In the genomic region with DNA sequence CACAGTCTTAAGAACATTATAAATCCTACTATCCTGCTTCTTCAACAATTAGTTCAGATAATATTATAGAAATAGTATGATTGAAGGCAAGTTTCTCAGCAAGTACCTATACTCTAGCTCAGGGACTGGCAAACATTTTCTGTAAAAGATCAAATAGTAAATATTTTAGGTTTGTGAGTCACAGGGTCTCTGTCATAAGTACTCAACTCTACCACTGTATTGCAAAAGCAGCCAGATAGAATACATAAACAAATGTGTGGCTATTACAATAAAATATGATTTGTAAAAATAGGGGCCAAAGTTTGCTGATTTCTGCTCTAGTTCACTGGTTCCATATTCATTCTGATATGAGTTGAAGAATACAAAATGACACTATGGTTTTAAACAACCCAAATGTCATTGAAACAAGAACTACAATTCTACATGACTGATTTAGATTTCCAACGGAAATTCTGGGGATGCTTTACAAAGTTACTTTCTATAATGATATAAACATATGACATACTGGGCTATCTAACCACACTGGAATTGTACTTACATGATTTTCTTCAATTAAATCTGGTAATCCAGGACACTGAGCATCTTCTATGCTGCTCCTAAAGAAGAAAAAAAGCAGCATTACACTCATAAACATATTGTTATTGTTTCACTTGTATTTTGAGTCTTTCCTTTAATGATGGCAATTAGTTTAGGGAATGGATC, we compare ENCODE assay signal across 20 cellular contexts.
"Had no signal": no experiment of that assay in that cellular context is flagged by ENCODE, and none has a peak within 500 bp of the region (broad histone marks: within the 10 kb centered on the region; RNA-seq: fewer than 3 reads in every experiment).

No MANE protein-coding gene starts in this region.

- DNase-seq: activated CD4-positive, alpha-beta memory T cell treated with anti-CD3 and anti-CD28 coated beads for 36 hours; activated CD8-positive, alpha-beta memory T cell treated with anti-CD3 and anti-CD28 coated beads, Interleukin-2, amount 50 U/mL, for 4 hours; activated T-cell treated with anti-CD3 and anti-CD28 coated beads, Interleukin-2, amount 50 U/mL, for 72 hours; central memory CD4-positive, alpha-beta T cell; cortex of kidney; effector memory CD4-positive, alpha-beta T cell; foreskin melanocyte; heart left ventricle; islet precursor cell; mammary epithelial cell; mucosa of descending colon; natural killer cell; right lobe of liver; stimulated activated naive CD8-positive, alpha-beta T cell treated with anti-CD3 and anti-CD28 coated beads, Interleukin-15, amount 100 ng/mL, for 72 hours; T-helper 9 cell; testis; upper lobe of right lung had no signal

- H3K27ac Mint-ChIP-seq: activated CD4-positive, alpha-beta memory T cell treated with anti-CD3 and anti-CD28 coated beads for 36 hours; activated T-cell treated with anti-CD3 and anti-CD28 coated beads, Interleukin-2, amount 50 U/mL, for 72 hours; natural killer cell; stimulated activated naive CD8-positive, alpha-beta T cell treated with anti-CD3 and anti-CD28 coated beads, Interleukin-15, amount 100 ng/mL, for 72 hours had no signal

- H3K27me3 Mint-ChIP-seq: activated CD4-positive, alpha-beta memory T cell treated with anti-CD3 and anti-CD28 coated beads for 36 hours; stimulated activated naive CD8-positive, alpha-beta T cell treated with anti-CD3 and anti-CD28 coated beads, Interleukin-15, amount 100 ng/mL, for 72 hours had no signal

- ATAC-seq: activated T-cell treated with anti-CD3 and anti-CD28 coated beads, Interleukin-2, amount 50 U/mL, for 72 hours; heart left ventricle; left lobe of liver; mucosa of descending colon; natural killer cell; right lobe of liver; stimulated activated naive CD8-positive, alpha-beta T cell treated with anti-CD3 and anti-CD28 coated beads, Interleukin-15, amount 100 ng/mL, for 72 hours; upper lobe of right lung had no signal

- H3K27me3 ChIP-seq: heart left ventricle, right lobe of liver, testis, upper lobe of right lung had no signal

- H3K36me3 ChIP-seq: prostate gland, right lobe of liver, upper lobe of right lung had no signal

- H3K9me3 Mint-ChIP-seq: activated CD4-positive, alpha-beta memory T cell treated with anti-CD3 and anti-CD28 coated beads for 36 hours; activated T-cell treated with anti-CD3 and anti-CD28 coated beads, Interleukin-2, amount 50 U/mL, for 72 hours; natural killer cell; stimulated activated naive CD8-positive, alpha-beta T cell treated with anti-CD3 and anti-CD28 coated beads, Interleukin-15, amount 100 ng/mL, for 72 hours had no signal

- H3K4me1 ChIP-seq: prostate gland, right lobe of liver, testis, upper lobe of right lung had no signal

- H3K9me3 ChIP-seq: heart left ventricle, mucosa of descending colon, prostate gland, right lobe of liver, testis, upper lobe of right lung had no signal

- H3K4me1 Mint-ChIP-seq: natural killer cell; stimulated activated naive CD8-positive, alpha-beta T cell treated with anti-CD3 and anti-CD28 coated beads, Interleukin-15, amount 100 ng/mL, for 72 hours had no signal

- H3K36me3 Mint-ChIP-seq: natural killer cell had no signal

- H3K4me3 ChIP-seq: heart left ventricle, mucosa of descending colon, prostate gland, right lobe of liver, testis, upper lobe of right lung had no signal

- H3K27ac ChIP-seq: epithelial cell of prostate, heart left ventricle, prostate gland, right lobe of liver, testis, upper lobe of right lung had no signal

- H3K4me3 Mint-ChIP-seq: activated CD4-positive, alpha-beta memory T cell treated with anti-CD3 and anti-CD28 coated beads for 36 hours; activated T-cell treated with anti-CD3 and anti-CD28 coated beads, Interleukin-2, amount 50 U/mL, for 72 hours; natural killer cell; stimulated activated naive CD8-positive, alpha-beta T cell treated with anti-CD3 and anti-CD28 coated beads, Interleukin-15, amount 100 ng/mL, for 72 hours had no signal
